9 cellular contexts compared by ENCODE assay signal in genomic region chr22:35649026-35649553, GRCh38. TPM values are rescaled to one million over a fixed set of nuclear protein-coding genes. Genes with fewer than 3 reads are reported as not detected.
A peak's percentile ranks its signal among the peaks of the same experiment; 100 is the strongest.
DNase-seq lines count a peak whose midpoint lies in the region; ATAC-seq and TF ChIP-seq lines count a peak whose summit lies in the region.
"Had no signal": no experiment of that assay in that cellular context is flagged by ENCODE, and none has a peak within 500 bp of the region (broad histone marks: within the 10 kb centered on the region; RNA-seq: fewer than 3 reads in every experiment).

No MANE protein-coding gene starts in this region.

- H2AK5ac ChIP-seq in H9 (ENCODE audit: insufficient read length, low read length) = no peak overlapping the region

- no peak overlapping the region for H3K4me3 Mint-ChIP-seq in H9
- peak overlapping the region; percentile 99 for H3K4me3 Mint-ChIP-seq in activated CD8-positive, alpha-beta T cell treated with anti-CD3 and anti-CD28 coated beads, Interleukin-2, amount 10 ng/mL, durations not matched to agents 7 days and 5 days
- H3K4me3 Mint-ChIP-seq in stimulated activated memory B cell treated with anti-CD40 and anti-IgM and Interleukin-4, amounts not matched to agents 10 μg/mL and 1 μg/mL and 100 μg/mL, for 72 hours = peak overlapping the region; percentile 98

- H2AFZ ChIP-seq in H9 (ENCODE audit: low read length) = no peak overlapping the region

- H3K4me1 Mint-ChIP-seq in H9 = peaks cover 10 to 19% of the 10 kb centered on the region in 2 experiments
- H3K4me1 Mint-ChIP-seq in activated CD8-positive, alpha-beta T cell treated with anti-CD3 and anti-CD28 coated beads, Interleukin-2, amount 10 ng/mL, durations not matched to agents 7 days and 5 days (ENCODE audit: low read depth) = peaks cover 44% of the 10 kb centered on the region
- peaks cover 30% of the 10 kb centered on the region for H3K4me1 Mint-ChIP-seq in stimulated activated memory B cell treated with anti-CD40 and anti-IgM and Interleukin-4, amounts not matched to agents 10 μg/mL and 1 μg/mL and 100 μg/mL, for 72 hours

- H3K4me1 ChIP-seq in H9 (ENCODE audit: insufficient read depth, low read length) (no peaks in the 10 kb centered on the region; the same call in 1 of the 2 replicates), right cardiac atrium (ENCODE audit: control insufficient read depth, insufficient read depth, low read length) (peaks cover 14% of the 10 kb centered on the region), aorta (ENCODE audit: control insufficient read depth in 1 of 2, insufficient read depth in 2 of 2, low read length in 2 of 2) (no peaks in the 10 kb centered on the region)

- no peaks in the 10 kb centered on the region for H3K23me2 ChIP-seq in H9 (ENCODE audit: insufficient read length, low read depth, low read length, poor library complexity, severe bottlenecking)

- peaks cover 2 to 8% (median 2%) of the 10 kb centered on the region in 3 experiments; a peak in 4 of 7 replicates for H3K36me3 Mint-ChIP-seq in H9 (ENCODE audit: insufficient read depth in 1 of 3, low read depth in 3 of 3)
- H3K36me3 Mint-ChIP-seq in activated CD8-positive, alpha-beta T cell treated with anti-CD3 and anti-CD28 coated beads, Interleukin-2, amount 10 ng/mL, durations not matched to agents 7 days and 5 days (ENCODE audit: low read depth) = peaks cover 48% of the 10 kb centered on the region
- H3K36me3 Mint-ChIP-seq in stimulated activated memory B cell treated with anti-CD40 and anti-IgM and Interleukin-4, amounts not matched to agents 10 μg/mL and 1 μg/mL and 100 μg/mL, for 72 hours = peaks cover 8% of the 10 kb centered on the region

- no peak overlapping the region for H3K27ac ChIP-seq in H9 (ENCODE audit: insufficient read length, low read depth, low read length)
- peak overlapping the region; percentile 96 for H3K27ac ChIP-seq in right cardiac atrium (ENCODE audit: low read length)
- no peak overlapping the region for H3K27ac ChIP-seq in aorta (ENCODE audit: low read depth in 1 of 2, low read length in 2 of 2)

- no peak overlapping the region for H3T11ph ChIP-seq in H9 (ENCODE audit: low read length)

- no peak overlapping the region for H3K4me2 ChIP-seq in H9 (ENCODE audit: insufficient read depth, insufficient read length, low read length)

- no peaks in the 10 kb centered on the region for H3K36me3 ChIP-seq in aorta (ENCODE audit: control insufficient read depth in 1 of 2, insufficient read depth in 2 of 2, low read length in 1 of 2)

- no peak overlapping the region for H3K9ac ChIP-seq in H9 (ENCODE audit: extremely low read depth, insufficient read length, low read length)

- TF ChIP-seq CTCF in H9 (conservative IDR thresholded peaks at IDR 0.05) = no peak

- H3K27me3 Mint-ChIP-seq in H9 (ENCODE audit: low read depth) = peaks cover 4% of the 10 kb centered on the region
- H3K27me3 Mint-ChIP-seq in activated CD8-positive, alpha-beta T cell treated with anti-CD3 and anti-CD28 coated beads, Interleukin-2, amount 10 ng/mL, durations not matched to agents 7 days and 5 days (ENCODE audit: low read depth) = no peaks in the 10 kb centered on the region
- H3K27me3 Mint-ChIP-seq in stimulated activated memory B cell treated with anti-CD40 and anti-IgM and Interleukin-4, amounts not matched to agents 10 μg/mL and 1 μg/mL and 100 μg/mL, for 72 hours = no peaks in the 10 kb centered on the region

- H3K79me1 ChIP-seq in H9 (ENCODE audit: insufficient read depth, low read depth, low read length, poor library complexity, severe bottlenecking) = no peaks in the 10 kb centered on the region

- H2BK12ac ChIP-seq in H9 (ENCODE audit: insufficient read length, low read depth, low read length) = no peak overlapping the region

- H3K23ac ChIP-seq in H9 (ENCODE audit: insufficient read length, low read depth, low read length) = no peak overlapping the region

- ATAC-seq in activated CD8-positive, alpha-beta T cell treated with anti-CD3 and anti-CD28 coated beads, Interleukin-2, amount 10 ng/mL, durations not matched to agents 7 days and 5 days = no peak
- ATAC-seq in right cardiac atrium = peak in 1 of 2 donors; percentile 12
- ATAC-seq in stimulated activated memory B cell treated with anti-CD40 and anti-IgM and Interleukin-4, amounts not matched to agents 10 μg/mL and 1 μg/mL and 100 μg/mL, for 72 hours = no peak
- ATAC-seq in aorta (ENCODE audit: low FRiP score) = no peak
- ATAC-seq in HG03432 (IDR thresholded peaks at IDR 0.05; ENCODE audit: unreplicated experiment) = no peak

- H3K4ac ChIP-seq in H9 (ENCODE audit: low read depth, low read length) = no peak overlapping the region

- intact Hi-C loops in right cardiac atrium (cut with DNase I) (no loop called here), aorta (cut with DNase I) (no loop called here)

- CTCF ChIA-PET in activated CD8-positive, alpha-beta T cell treated with anti-CD3 and anti-CD28 coated beads, Interleukin-2, amount 10 ng/mL, durations not matched to agents 7 days and 5 days (lab: Charles Lee) = interaction anchor here (1.4 to 2.6 kb wide), 4 partner anchors 8 to 22 kb away, joined by 4 to 9 read pairs (median 6); no protein-coding TSS in a partner anchor

- H2BK120ac ChIP-seq in H9 (ENCODE audit: low read depth, low read length, poor library complexity, severe bottlenecking) = no peak overlapping the region

- H3K9me3 ChIP-seq in H9 (ENCODE audit: control insufficient read depth, low read depth, low read length) (no peaks in the 10 kb centered on the region), right cardiac atrium (ENCODE audit: control insufficient read depth, low read length) (no peaks in the 10 kb centered on the region), aorta (ENCODE audit: control insufficient read depth, low read length) (no peaks in the 10 kb centered on the region)

- no peak overlapping the region for H2BK20ac ChIP-seq in H9 (ENCODE audit: low read depth, low read length, poor library complexity, severe bottlenecking)

- H3K4me3 ChIP-seq in right cardiac atrium (ENCODE audit: low read length) (peak overlapping the region; percentile 93), aorta (ENCODE audit: low read length in 2 of 2) (no peak overlapping the region)

- no peak overlapping the region for H3K18ac ChIP-seq in H9 (ENCODE audit: insufficient read length, low read depth, low read length)

- H3K14ac ChIP-seq in H9 (ENCODE audit: insufficient read depth, low read length) = no peak overlapping the region

- POLR2A ChIA-PET in activated CD8-positive, alpha-beta T cell treated with anti-CD3 and anti-CD28 coated beads, Interleukin-2, amount 10 ng/mL, durations not matched to agents 7 days and 5 days (lab: Charles Lee) = interaction anchor here (0.6 to 3.1 kb wide), 15 partner anchors 7 to 590 kb away, joined by 3 to 29 read pairs (median 4); partner anchors contain the start of genes APOL2, APOL3 and TOM1

- H2BK15ac ChIP-seq in H9 (ENCODE audit: low read depth, low read length) = no peak overlapping the region

- H4K91ac ChIP-seq in H9 (ENCODE audit: insufficient read length, low read depth, low read length) = no peak overlapping the region

- H3K27ac Mint-ChIP-seq in H9 = peak overlapping the region; percentile 49 to 74 (median 52); a peak in 4 of 7 replicates
- peak overlapping the region; percentile 99 for H3K27ac Mint-ChIP-seq in activated CD8-positive, alpha-beta T cell treated with anti-CD3 and anti-CD28 coated beads, Interleukin-2, amount 10 ng/mL, durations not matched to agents 7 days and 5 days
- H3K27ac Mint-ChIP-seq in stimulated activated memory B cell treated with anti-CD40 and anti-IgM and Interleukin-4, amounts not matched to agents 10 μg/mL and 1 μg/mL and 100 μg/mL, for 72 hours = peak overlapping the region; percentile 98

- H3K56ac ChIP-seq in H9 (ENCODE audit: insufficient read length, low read depth, low read length) = no peak overlapping the region

- H3K79me2 ChIP-seq in H9 (ENCODE audit: insufficient read depth, low read length) = no peaks in the 10 kb centered on the region

- no CpG with 5 or more reads among the region's 7 CpGs for WGBS in H9 (ENCODE audit: extremely low coverage, insufficient read length, low lambda C conversion rate)
- WGBS in right cardiac atrium = 65% methylated on average over 7 of the region's 7 CpGs
- 87% methylated on average over 7 of the region's 7 CpGs for WGBS in aorta, 2 donors

- DNase-seq in H9 (peak; percentile 6), right cardiac atrium (no peak), aorta (no peak), T1000 (lab: John Stamatoyannopoulos, UW) (no peak), NK-92 (lab: John Stamatoyannopoulos, UW; ENCODE audit: unreplicated experiment) (no peak)
- peak; percentile 20 for DNase-seq in activated CD8-positive, alpha-beta T cell treated with anti-CD3 and anti-CD28 coated beads, Interleukin-2, amount 10 ng/mL, durations not matched to agents 7 days and 5 days
- DNase-seq: effector CD8-positive, alpha-beta T cell had no signal

- H3K9me3 Mint-ChIP-seq in H9 = peaks cover 7 to 12% of the 10 kb centered on the region in 2 experiments; a peak in 3 of 5 replicates
- no peaks in the 10 kb centered on the region for H3K9me3 Mint-ChIP-seq in activated CD8-positive, alpha-beta T cell treated with anti-CD3 and anti-CD28 coated beads, Interleukin-2, amount 10 ng/mL, durations not matched to agents 7 days and 5 days (ENCODE audit: insufficient read depth)
- no peaks in the 10 kb centered on the region for H3K9me3 Mint-ChIP-seq in stimulated activated memory B cell treated with anti-CD40 and anti-IgM and Interleukin-4, amounts not matched to agents 10 μg/mL and 1 μg/mL and 100 μg/mL, for 72 hours

- H4K8ac ChIP-seq in H9 (replicated peaks; ENCODE audit: insufficient read length, low read depth, low read length) = no peak overlapping the region

- H4K20me1 ChIP-seq in H9 (ENCODE audit: control insufficient read depth, insufficient read depth, insufficient read length) = no peaks in the 10 kb centered on the region

- H4K5ac ChIP-seq in H9 (ENCODE audit: insufficient read length, low read depth, low read length) = no peak overlapping the region

- H3K27me3 ChIP-seq in H9 (ENCODE audit: insufficient read depth, low read length) = no peaks in the 10 kb centered on the region
- no peaks in the 10 kb centered on the region for H3K27me3 ChIP-seq in right cardiac atrium (ENCODE audit: control insufficient read depth, insufficient read depth)
- no peaks in the 10 kb centered on the region for H3K27me3 ChIP-seq in aorta (ENCODE audit: control insufficient read depth in 1 of 2, insufficient read depth in 2 of 2, low read length in 1 of 2)

- no peak overlapping the region for H2BK5ac ChIP-seq in H9 (ENCODE audit: insufficient read length, low read length)

RNA-seq across cellular contexts. Expression of gene APOL6, which starts 0.8 kb away (rescaled TPM):
- total RNA-seq in H9 (2021) (0.04 and 0.07 TPM in 2 replicates), right cardiac atrium (10 to 100 TPM in 2 of 4 donors, 1 to 10 TPM in 2; 6.8 to 13.3 (median 10.8) TPM), aorta (10 to 100 TPM; 12.4 to 19.0 TPM)
- 10 to 100 TPM; 62.3 to 63.2 TPM for total RNA-seq in activated CD8-positive, alpha-beta T cell treated with anti-CD3 and anti-CD28 coated beads, Interleukin-2, amount 10 ng/mL, durations not matched to agents 7 days and 5 days
- polyA plus RNA-seq in right cardiac atrium (4.2 TPM), aorta (1 to 10 TPM; 5.0 to 8.4 TPM)

RNA-seq across cellular contexts. Expression of gene MB, which starts 32.0 kb away (rescaled TPM):
- total RNA-seq in H9 (2021) (0.29 and 0.55 TPM in 2 replicates), right cardiac atrium (over 10,000 TPM in 3 of 4 donors, 1,000 to 10,000 TPM in 1; 7,621 to 11,301 (median 10,496) TPM), aorta (not detected)
- total RNA-seq in activated CD8-positive, alpha-beta T cell treated with anti-CD3 and anti-CD28 coated beads, Interleukin-2, amount 10 ng/mL, durations not matched to agents 7 days and 5 days = not detected
- polyA plus RNA-seq in right cardiac atrium (14,884 TPM), aorta (10 to 100 TPM in 1 of 2 donors, 1 to 10 TPM in 1; 2.8 to 24.7 TPM)

Comparison
In these comparisons a context has a peak if more than half of its experiments do, and no peak if none do; other contexts are left out.
1. DNase-seq: peak in H9 (single experiment) and activated CD8-positive, alpha-beta T cell treated with anti-CD3 and anti-CD28 coated beads, Interleukin-2, amount 10 ng/mL, durations not matched to agents 7 days and 5 days (single experiment); none in right cardiac atrium (0 of 3), aorta (0 of 2), T1000 (single experiment) and NK-92 (single experiment).
2. H3K4me3 Mint-ChIP-seq: peak in activated CD8-positive, alpha-beta T cell treated with anti-CD3 and anti-CD28 coated beads, Interleukin-2, amount 10 ng/mL, durations not matched to agents 7 days and 5 days (single experiment) and stimulated activated memory B cell treated with anti-CD40 and anti-IgM and Interleukin-4, amounts not matched to agents 10 μg/mL and 1 μg/mL and 100 μg/mL, for 72 hours (single experiment); none in H9 (0 of 2).
3. RNA of gene MB, which starts 32.0 kb away (total RNA-seq): 7,621 to 11,301 TPM in right cardiac atrium; 0.29 to 0.55 TPM in H9, not detected in aorta and not detected in activated CD8-positive, alpha-beta T cell treated with anti-CD3 and anti-CD28 coated beads, Interleukin-2, amount 10 ng/mL, durations not matched to agents 7 days and 5 days; every median in the first group is over 1,000 times any median in the second.
4. Peak in every context shown above with its lines, with median percentiles within 50 percentile points of each other: H3K27ac Mint-ChIP-seq.